9 cellular contexts compared by ENCODE assay signal in the genomic region with DNA sequence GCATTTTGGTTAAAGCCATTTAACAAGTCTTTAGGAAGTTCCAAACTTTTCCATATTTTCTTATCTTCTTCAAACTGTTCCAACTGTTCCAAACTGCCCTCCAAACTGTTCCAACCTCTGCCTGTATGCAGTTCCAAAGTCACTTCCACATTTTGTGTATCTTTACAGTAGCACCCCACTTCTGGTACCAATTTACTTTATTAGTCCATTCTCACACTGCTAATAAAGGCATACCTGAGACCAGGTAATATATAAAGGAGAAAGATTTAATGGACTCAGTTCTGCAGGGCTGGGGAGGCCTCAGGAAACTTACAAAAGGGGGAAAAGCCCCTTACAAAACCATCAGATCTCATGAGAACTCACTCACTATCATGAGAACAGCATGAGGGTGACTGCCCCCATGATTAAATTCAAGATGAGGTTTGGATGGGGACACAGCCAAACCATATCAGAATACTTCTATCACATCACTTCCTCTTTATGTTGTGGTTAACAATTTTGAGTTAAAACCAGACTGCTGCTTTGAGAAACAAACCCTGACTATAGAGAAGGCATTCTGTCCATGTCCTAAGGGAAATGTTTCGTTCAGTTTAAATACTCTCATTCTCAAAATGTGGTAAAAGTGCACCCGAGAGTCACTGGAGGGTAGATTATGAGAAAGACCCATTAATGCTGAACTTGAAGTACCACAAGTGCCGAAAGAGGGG. TPM values are rescaled to one million over a fixed set of nuclear protein-coding genes. Genes with fewer than 3 reads are reported as not detected.
DNase-seq lines count a peak whose midpoint lies in the region; ATAC-seq, FAIRE-seq and TF ChIP-seq lines count a peak whose summit lies in the region.
"Had no signal": no experiment of that assay in that cellular context is flagged by ENCODE, and none has a peak within 500 bp of the region (broad histone marks: within the 10 kb centered on the region; RNA-seq: fewer than 3 reads in every experiment).

No MANE protein-coding gene starts in this region.

- POLR2A ChIA-PET in K562 (lab: Yijun Ruan, JAX) = no interaction called here

- peak; percentile 50 for DNase-seq in GM13977 (ENCODE audit: low spot score)
- DNase-seq in K562 (ENCODE audit: extremely low read depth in 1 of 4, low spot score in 3 of 4) = no peak
- DNase-seq in RPMI8226 = no peak
- DNase-seq in activated CD8-positive, alpha-beta memory T cell treated with anti-CD3 and anti-CD28 coated beads, Interleukin-2, amount 50 U/mL, for 48 hours = no peak
- DNase-seq in occipital lobe (lab: John Stamatoyannopoulos, UW) = no peak
- DNase-seq in activated CD4-positive, alpha-beta T cell treated with anti-CD3 and anti-CD28 coated beads for 48 hours = no peak

- no TSS peak for BruUV-seq in K562 (replicated peaks; lab: Mats Ljungman, UMichigan)

- no peaks in the 10 kb centered on the region for H3K27me3 ChIP-seq in K562 (ENCODE audit: control insufficient read depth in 2 of 2, insufficient read depth in 2 of 2, low read length in 2 of 2)

- in situ Hi-C loops in GM13977 (cut with MboI; ENCODE audit: low pct_unique_long_range_greater_than_20kb, low sequenced_read_pairs, unreplicated experiment) (no loop called here), K562 (cut with MboI) (no loop called here)

- no peaks in the 10 kb centered on the region for H3K4me1 ChIP-seq in K562 (replicated peaks in 1 of 2; ENCODE audit: control insufficient read depth in 2 of 2, insufficient read depth in 2 of 2, low read length in 2 of 2)

- CTCF ChIA-PET in K562 (lab: Yijun Ruan, JAX; ENCODE audit: low intra/inter-chr PET ratio) = no interaction called here

- H4K20me1 ChIP-seq in K562 (replicated peaks; ENCODE audit: control insufficient read depth, insufficient read depth, low read length) = no peaks in the 10 kb centered on the region

- no peak for TF ChIP-seq POLR2A in K562 (conservative IDR thresholded peaks at IDR 0.05)

- TF ChIP-seq EP300 in K562 (IDR thresholded peaks at IDR 0.05; ENCODE audit: low read length) = no peak

- TF ChIP-seq RAD21 in K562 (CRISPR knock-in tag; conservative IDR thresholded peaks at IDR 0.05 in 1 of 2, IDR thresholded peaks at IDR 0.05 in 1 of 2) = no peak

- H3K27ac ChIP-seq in K562 (ENCODE audit: extremely low read depth, low read depth, low read length) = no peak overlapping the region

- peaks cover 2% of the 10 kb centered on the region; the same call in 1 of the 2 replicates for H3K9me3 ChIP-seq in K562 (replicated peaks; ENCODE audit: control insufficient read depth, insufficient read depth, low read depth, low read length)

- H3K79me2 ChIP-seq in K562 (ENCODE audit: control insufficient read depth, insufficient read depth, low read length) = no peaks in the 10 kb centered on the region

- FAIRE-seq in K562 (lab: Jason Lieb, UNC) = no peak
- FAIRE-seq: G401.6 had no signal

- no peak overlapping the region for H3K4me3 ChIP-seq in K562

- ATAC-seq in GM21390 (IDR thresholded peaks at IDR 0.05; ENCODE audit: unreplicated experiment) = peak; percentile 72
- ATAC-seq in HG03439 (IDR thresholded peaks at IDR 0.05; ENCODE audit: unreplicated experiment) = peak; percentile 52
- ATAC-seq in K562 = no peak

- no peak overlapping the region for H2AFZ ChIP-seq in K562 (ENCODE audit: low read depth, low read length)

- TF ChIP-seq CTCF in GM13977 (IDR thresholded peaks at IDR 0.05; ENCODE audit: extremely low read depth, insufficient read depth, missing control alignments) = no peak
- TF ChIP-seq CTCF in K562 (IDR thresholded peaks at IDR 0.05 in 2 of 3, conservative IDR thresholded peaks at IDR 0.05 in 1 of 3; ENCODE audit: insufficient read depth in 2 of 3, low read depth in 1 of 3, low read length in 3 of 3) = no peak

- no peaks in the 10 kb centered on the region for H3K36me3 ChIP-seq in K562 (ENCODE audit: control insufficient read depth, insufficient read depth, low read length)

- 23% methylated on average over 3 of the region's 3 CpGs for WGBS in K562 (ENCODE audit: insufficient coverage, low coverage, missing lambda C conversion rate)

- no peak overlapping the region for H3K4me2 ChIP-seq in K562 (ENCODE audit: insufficient read depth, low read length)

- H3K9ac ChIP-seq in K562 (ENCODE audit: insufficient read depth in 1 of 2, low read depth in 2 of 2, low read length in 2 of 2) = no peak overlapping the region

- intact Hi-C loops in K562 (cut with micrococcal nuclease) = no loop called here

- H3K9me1 ChIP-seq in K562 (ENCODE audit: control insufficient read depth, insufficient read depth, low read length) = no peaks in the 10 kb centered on the region

TF ChIP-seq in K562, 482 proteins besides CTCF, POLR2A, EP300 and RAD21 (continues in another document):
- no peak for TF ChIP-seq EZH2 (IDR thresholded peaks at IDR 0.05; ENCODE audit: borderline replicate concordance, low read depth, low read length)
- no peak for TF ChIP-seq FOXK2 (conservative IDR thresholded peaks at IDR 0.05 in 1 of 2, IDR thresholded peaks at IDR 0.05 in 1 of 2; ENCODE audit: low read depth in 2 of 2)
- 0 out of 2 replicates have a peak, but pooled peaks have one; percentile 22 for TF ChIP-seq SPI1 (IDR thresholded peaks at IDR 0.05; ENCODE audit: borderline replicate concordance, low read depth, low read length)
- TF ChIP-seq ZNF707 (CRISPR knock-in tag; conservative IDR thresholded peaks at IDR 0.05) = peak; percentile 97
- no peak for TF ChIP-seq RUNX1 (IDR thresholded peaks at IDR 0.05; ENCODE audit: low read depth)
- no peak for TF ChIP-seq ZC3H4 (CRISPR knock-in tag; IDR thresholded peaks at IDR 0.05; ENCODE audit: borderline replicate concordance)

RNA-seq across cellular contexts. Expression of a gene that starts 11.0 kb away (rescaled TPM):
- 1.0 and 3.2 TPM in 2 replicates for total RNA-seq in K562 (2011; cell fraction: chromatin; rRNA removed; ENCODE audit: low replicate concordance)
- 0.39 and 0.83 TPM in 2 replicates for total RNA-seq in K562 (2011; cell fraction: nucleolus; rRNA removed)
- total RNA-seq in K562 (2011; cell fraction: nucleoplasm; rRNA removed) = 0.73 and 1.4 TPM in 2 replicates
- total RNA-seq in K562 (2014; rRNA removed) (1.6 and 3.3 TPM in 2 replicates), K562 (2014; rRNA removed; fragmentation: Illumina TruSeq; extraction: Trizol) (4.8 TPM in 2 replicates), K562 (2015; rRNA removed; fragmentation: Illumina TruSeq; extraction: Trizol) (8.8 and 10.0 TPM in 2 replicates), K562 (2021) (2.5 and 4.5 TPM in 2 replicates), occipital lobe (under 0.01 TPM)
- polyA plus RNA-seq in K562 (2011; rRNA removed) (1.1 and 1.9 TPM in 2 replicates), K562 (2014; fragmentation: Illumina TruSeq; extraction: Trizol) (2.8 and 3.5 TPM in 2 replicates), K562 (2014; fragmentation: Nextera tagmentation; extraction: Ambion mirVana) (under 1 TPM; 0.55 to 0.81 TPM), K562 (2014; rRNA removed) (2.9 and 3.7 TPM in 2 replicates)
- polyA plus RNA-seq in K562 (2011; cell fraction: cytosol; rRNA removed) = 0.16 and 0.60 TPM in 2 replicates
- 1.2 and 2.1 TPM in 2 replicates for polyA plus RNA-seq in K562 (2011; cell fraction: nucleus; rRNA removed)
- polyA plus RNA-seq in K562 (2012) = 3.5 and 8.5 TPM in 2 replicates
- polyA minus RNA-seq in K562 (2011; rRNA and poly(A)+ RNA removed) = 1.5 TPM in 2 replicates
- polyA minus RNA-seq in K562 (2011; cell fraction: cytosol; rRNA and poly(A)+ RNA removed) = 0.19 TPM in 1 of 2 replicates, not detected in the other
- 1.5 and 2.2 TPM in 2 replicates for polyA minus RNA-seq in K562 (2011; cell fraction: nucleus; rRNA and poly(A)+ RNA removed)

RNA-seq across cellular contexts. Expression of a gene that starts 55.2 kb away (rescaled TPM):
- total RNA-seq in K562 (2011; cell fraction: chromatin; rRNA removed; ENCODE audit: low replicate concordance) = 0.18 TPM in 1 of 2 replicates, not detected in the other
- not detected in 2 replicates for total RNA-seq in K562 (2011; cell fraction: nucleolus; rRNA removed)
- not detected in 2 replicates for total RNA-seq in K562 (2011; cell fraction: nucleoplasm; rRNA removed)
- 0.45 and 0.59 TPM in 2 replicates for total RNA-seq in K562 (2014; rRNA removed)
- total RNA-seq in K562 (2014; rRNA removed; fragmentation: Illumina TruSeq; extraction: Trizol) = 0.73 and 1.0 TPM in 2 replicates
- 2.6 and 3.3 TPM in 2 replicates for total RNA-seq in K562 (2015; rRNA removed; fragmentation: Illumina TruSeq; extraction: Trizol)
- 0.44 and 1.0 TPM in 2 replicates for total RNA-seq in K562 (2021)
- 0.05 and 0.06 TPM in 2 replicates for polyA plus RNA-seq in K562 (2011; rRNA removed)
- 0.03 TPM in 1 of 2 replicates, not detected in the other for polyA plus RNA-seq in K562 (2011; cell fraction: cytosol; rRNA removed)
- 0.27 TPM in 1 of 2 replicates, not detected in the other for polyA plus RNA-seq in K562 (2011; cell fraction: nucleus; rRNA removed)
- 4.3 and 5.8 TPM in 2 replicates for polyA plus RNA-seq in K562 (2012)
- polyA plus RNA-seq in K562 (2014; fragmentation: Illumina TruSeq; extraction: Trizol) = 0.72 and 1.2 TPM in 2 replicates
- under 1 TPM; 0.42 to 0.59 TPM for polyA plus RNA-seq in K562 (2014; fragmentation: Nextera tagmentation; extraction: Ambion mirVana)
- polyA plus RNA-seq in K562 (2014; rRNA removed) = 0.66 and 0.81 TPM in 2 replicates
- polyA minus RNA-seq in K562 (2011; rRNA and poly(A)+ RNA removed) = 0.18 TPM in 1 of 2 replicates, not detected in the other
- polyA minus RNA-seq in K562 (2011; cell fraction: cytosol; rRNA and poly(A)+ RNA removed) = not detected in 2 replicates
- polyA minus RNA-seq in K562 (2011; cell fraction: nucleus; rRNA and poly(A)+ RNA removed) = 0.13 TPM in 1 of 2 replicates, not detected in the other
- total RNA-seq in occipital lobe = not detected

RNA-seq across cellular contexts. Expression of a gene that starts 56.4 kb away (rescaled TPM):
- total RNA-seq in K562 (2011; cell fraction: chromatin; rRNA removed; ENCODE audit: low replicate concordance) = 1.9 and 2.4 TPM in 2 replicates
- total RNA-seq in K562 (2011; cell fraction: nucleolus; rRNA removed) = 0.50 and 0.92 TPM in 2 replicates
- total RNA-seq in K562 (2011; cell fraction: nucleoplasm; rRNA removed) = 0.46 and 1.3 TPM in 2 replicates
- 4.9 and 5.2 TPM in 2 replicates for total RNA-seq in K562 (2014; rRNA removed)
- total RNA-seq in K562 (2014; rRNA removed; fragmentation: Illumina TruSeq; extraction: Trizol) = 6.5 and 7.8 TPM in 2 replicates
- total RNA-seq in K562 (2015; rRNA removed; fragmentation: Illumina TruSeq; extraction: Trizol) = 18.6 and 20.5 TPM in 2 replicates
- total RNA-seq in K562 (2021) = 4.4 and 5.2 TPM in 2 replicates
- polyA plus RNA-seq in K562 (2011; rRNA removed) = 0.54 and 1.1 TPM in 2 replicates
- polyA plus RNA-seq in K562 (2011; cell fraction: cytosol; rRNA removed) = 0.18 and 0.24 TPM in 2 replicates
- 1.3 and 1.8 TPM in 2 replicates for polyA plus RNA-seq in K562 (2011; cell fraction: nucleus; rRNA removed)
- polyA plus RNA-seq in K562 (2012) = 7.8 and 15.0 TPM in 2 replicates
- polyA plus RNA-seq in K562 (2014; fragmentation: Illumina TruSeq; extraction: Trizol) = 7.5 and 9.1 TPM in 2 replicates
- 1 to 10 TPM; 4.9 to 8.3 TPM for polyA plus RNA-seq in K562 (2014; fragmentation: Nextera tagmentation; extraction: Ambion mirVana)
- polyA plus RNA-seq in K562 (2014; rRNA removed) = 5.8 and 7.0 TPM in 2 replicates
- 0.75 and 1.0 TPM in 2 replicates for polyA minus RNA-seq in K562 (2011; rRNA and poly(A)+ RNA removed)
- not detected in 2 replicates for polyA minus RNA-seq in K562 (2011; cell fraction: cytosol; rRNA and poly(A)+ RNA removed)
- polyA minus RNA-seq in K562 (2011; cell fraction: nucleus; rRNA and poly(A)+ RNA removed) = 1.8 and 1.9 TPM in 2 replicates
- 0.16 TPM for total RNA-seq in occipital lobe
